In genomic region chr7:74479961-74480829, GRCh38 we compare ENCODE assay signal across 1 cellular context.
TF ChIP-seq lines count a peak whose summit lies in the region.

No MANE protein-coding gene starts in this region.

TF ChIP-seq in GM23338, 12 proteins besides CTCF, POLR2A, EP300 and RAD21 (continued from another document):
- TF ChIP-seq ZNF462 (CRISPR knock-in tag; IDR thresholded peaks at IDR 0.05), result no peak
- TF ChIP-seq EZH2 (IDR thresholded peaks at IDR 0.05; ENCODE audit: low read depth, unreplicated experiment), result no peak
- no peak for TF ChIP-seq ZNF114 (CRISPR knock-in tag; IDR thresholded peaks at IDR 0.05)
